1 cellular context compared by ENCODE assay signal in the genomic region with DNA sequence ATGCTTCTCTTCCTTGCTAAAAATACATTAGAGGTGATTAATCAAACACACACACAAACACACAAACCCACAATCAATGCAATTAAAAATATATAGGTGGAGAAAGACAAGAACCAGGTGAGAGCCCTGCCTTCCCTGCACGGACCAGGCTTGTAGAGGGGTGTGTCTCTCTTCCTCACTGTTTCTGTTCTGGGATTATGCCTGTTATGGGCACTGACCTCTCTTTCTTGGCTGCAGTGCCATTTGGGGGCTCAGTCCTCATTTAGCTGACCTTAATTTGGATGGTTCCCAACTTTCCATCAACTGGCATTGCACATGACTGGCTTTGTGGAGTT.
A peak's percentile ranks its signal among the peaks of the same experiment; 100 is the strongest.
TF ChIP-seq lines count a peak whose summit lies in the region.

No MANE protein-coding gene starts in this region.

TF ChIP-seq in HepG2, 621 proteins besides CTCF, POLR2A, EP300 and RAD21 (continued from another document and continues in another):
- TF ChIP-seq, protein P1, sequence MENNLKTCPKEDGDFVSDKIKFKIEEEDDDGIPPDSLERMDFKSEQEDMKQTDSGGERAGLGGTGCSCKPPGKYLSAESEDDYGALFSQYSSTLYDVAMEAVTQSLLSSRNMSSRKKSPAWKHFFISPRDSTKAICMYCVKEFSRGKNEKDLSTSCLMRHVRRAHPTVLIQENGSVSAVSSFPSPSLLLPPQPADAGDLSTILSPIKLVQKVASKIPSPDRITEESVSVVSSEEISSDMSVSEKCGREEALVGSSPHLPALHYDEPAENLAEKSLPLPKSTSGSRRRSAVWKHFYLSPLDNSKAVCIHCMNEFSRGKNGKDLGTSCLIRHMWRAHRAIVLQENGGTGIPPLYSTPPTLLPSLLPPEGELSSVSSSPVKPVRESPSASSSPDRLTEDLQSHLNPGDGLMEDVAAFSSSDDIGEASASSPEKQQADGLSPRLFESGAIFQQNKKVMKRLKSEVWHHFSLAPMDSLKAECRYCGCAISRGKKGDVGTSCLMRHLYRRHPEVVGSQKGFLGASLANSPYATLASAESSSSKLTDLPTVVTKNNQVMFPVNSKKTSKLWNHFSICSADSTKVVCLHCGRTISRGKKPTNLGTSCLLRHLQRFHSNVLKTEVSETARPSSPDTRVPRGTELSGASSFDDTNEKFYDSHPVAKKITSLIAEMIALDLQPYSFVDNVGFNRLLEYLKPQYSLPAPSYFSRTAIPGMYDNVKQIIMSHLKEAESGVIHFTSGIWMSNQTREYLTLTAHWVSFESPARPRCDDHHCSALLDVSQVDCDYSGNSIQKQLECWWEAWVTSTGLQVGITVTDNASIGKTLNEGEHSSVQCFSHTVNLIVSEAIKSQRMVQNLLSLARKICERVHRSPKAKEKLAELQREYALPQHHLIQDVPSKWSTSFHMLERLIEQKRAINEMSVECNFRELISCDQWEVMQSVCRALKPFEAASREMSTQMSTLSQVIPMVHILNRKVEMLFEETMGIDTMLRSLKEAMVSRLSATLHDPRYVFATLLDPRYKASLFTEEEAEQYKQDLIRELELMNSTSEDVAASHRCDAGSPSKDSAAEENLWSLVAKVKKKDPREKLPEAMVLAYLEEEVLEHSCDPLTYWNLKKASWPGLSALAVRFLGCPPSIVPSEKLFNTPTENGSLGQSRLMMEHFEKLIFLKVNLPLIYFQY (CRISPR knock-in tag; IDR thresholded peaks at IDR 0.05; ENCODE audit: borderline replicate concordance) = no peak
- TF ChIP-seq ZSCAN30 (CRISPR knock-in tag; IDR thresholded peaks at IDR 0.05) (no peak), ZNF205 (CRISPR knock-in tag; IDR thresholded peaks at IDR 0.05) (no peak), ZSCAN31 (CRISPR knock-in tag; IDR thresholded peaks at IDR 0.05; ENCODE audit: low read depth) (no peak), ZFP36L1 (CRISPR knock-in tag; IDR thresholded peaks at IDR 0.05) (no peak), ZNF839 (CRISPR knock-in tag; IDR thresholded peaks at IDR 0.05; ENCODE audit: borderline replicate concordance) (no peak), WIZ (CRISPR knock-in tag; IDR thresholded peaks at IDR 0.05) (no peak), ZNF260 (CRISPR knock-in tag; IDR thresholded peaks at IDR 0.05; ENCODE audit: borderline replicate concordance, low read depth) (no peak), NPAS2 (CRISPR knock-in tag; IDR thresholded peaks at IDR 0.05; ENCODE audit: borderline replicate concordance) (no peak), PAWR (CRISPR knock-in tag; IDR thresholded peaks at IDR 0.05; ENCODE audit: borderline replicate concordance) (no peak), MEIS1 (CRISPR knock-in tag; IDR thresholded peaks at IDR 0.05; ENCODE audit: borderline replicate concordance) (no peak), ZNF570 (CRISPR knock-in tag; IDR thresholded peaks at IDR 0.05; ENCODE audit: borderline replicate concordance) (no peak), HDAC6 (IDR thresholded peaks at IDR 0.05; ENCODE audit: low read depth, low read length) (no peak), ZNF644 (CRISPR knock-in tag; IDR thresholded peaks at IDR 0.05; ENCODE audit: low read depth) (0 out of 2 replicates have a peak, but pooled peaks have one; percentile 1), PHF20 (CRISPR knock-in tag; IDR thresholded peaks at IDR 0.05) (no peak), SOX13 (IDR thresholded peaks at IDR 0.05) (no peak), SOX13 (CRISPR knock-in tag; conservative IDR thresholded peaks at IDR 0.05 in 1 of 2, IDR thresholded peaks at IDR 0.05 in 1 of 2) (no peak), ZNF292 (CRISPR knock-in tag; IDR thresholded peaks at IDR 0.05; ENCODE audit: borderline replicate concordance, low read depth) (peak; percentile 1; the same call in 1 of the 2 replicates), ZNF879 (CRISPR knock-in tag; IDR thresholded peaks at IDR 0.05) (no peak), NFRKB (IDR thresholded peaks at IDR 0.05) (no peak), POGZ (CRISPR knock-in tag; IDR thresholded peaks at IDR 0.05) (no peak), HNF4G (IDR thresholded peaks at IDR 0.05; ENCODE audit: borderline replicate concordance, low read depth, low read length) (no peak), HNF4G (CRISPR knock-in tag; IDR thresholded peaks at IDR 0.05; ENCODE audit: borderline replicate concordance, low read depth) (peak; percentile 5; the same call in 1 of the 2 replicates), ZNF501 (CRISPR knock-in tag; IDR thresholded peaks at IDR 0.05) (no peak)
- TF ChIP-seq, protein P2, sequence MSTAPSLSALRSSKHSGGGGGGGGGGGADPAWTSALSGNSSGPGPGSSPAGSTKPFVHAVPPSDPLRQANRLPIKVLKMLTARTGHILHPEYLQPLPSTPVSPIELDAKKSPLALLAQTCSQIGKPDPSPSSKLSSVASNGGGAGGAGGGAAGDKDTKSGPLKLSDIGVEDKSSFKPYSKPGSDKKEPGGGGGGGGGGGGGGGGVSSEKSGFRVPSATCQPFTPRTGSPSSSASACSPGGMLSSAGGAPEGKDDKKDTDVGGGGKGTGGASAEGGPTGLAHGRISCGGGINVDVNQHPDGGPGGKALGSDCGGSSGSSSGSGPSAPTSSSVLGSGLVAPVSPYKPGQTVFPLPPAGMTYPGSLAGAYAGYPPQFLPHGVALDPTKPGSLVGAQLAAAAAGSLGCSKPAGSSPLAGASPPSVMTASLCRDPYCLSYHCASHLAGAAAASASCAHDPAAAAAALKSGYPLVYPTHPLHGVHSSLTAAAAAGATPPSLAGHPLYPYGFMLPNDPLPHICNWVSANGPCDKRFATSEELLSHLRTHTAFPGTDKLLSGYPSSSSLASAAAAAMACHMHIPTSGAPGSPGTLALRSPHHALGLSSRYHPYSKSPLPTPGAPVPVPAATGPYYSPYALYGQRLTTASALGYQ (CRISPR knock-in tag; IDR thresholded peaks at IDR 0.05) = no peak
- TF ChIP-seq, protein P3, sequence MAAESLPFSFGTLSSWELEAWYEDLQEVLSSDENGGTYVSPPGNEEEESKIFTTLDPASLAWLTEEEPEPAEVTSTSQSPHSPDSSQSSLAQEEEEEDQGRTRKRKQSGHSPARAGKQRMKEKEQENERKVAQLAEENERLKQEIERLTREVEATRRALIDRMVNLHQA (CRISPR knock-in tag; IDR thresholded peaks at IDR 0.05) = peak; percentile 65; the same call in 1 of the 2 replicates
- TF ChIP-seq, protein P4, sequence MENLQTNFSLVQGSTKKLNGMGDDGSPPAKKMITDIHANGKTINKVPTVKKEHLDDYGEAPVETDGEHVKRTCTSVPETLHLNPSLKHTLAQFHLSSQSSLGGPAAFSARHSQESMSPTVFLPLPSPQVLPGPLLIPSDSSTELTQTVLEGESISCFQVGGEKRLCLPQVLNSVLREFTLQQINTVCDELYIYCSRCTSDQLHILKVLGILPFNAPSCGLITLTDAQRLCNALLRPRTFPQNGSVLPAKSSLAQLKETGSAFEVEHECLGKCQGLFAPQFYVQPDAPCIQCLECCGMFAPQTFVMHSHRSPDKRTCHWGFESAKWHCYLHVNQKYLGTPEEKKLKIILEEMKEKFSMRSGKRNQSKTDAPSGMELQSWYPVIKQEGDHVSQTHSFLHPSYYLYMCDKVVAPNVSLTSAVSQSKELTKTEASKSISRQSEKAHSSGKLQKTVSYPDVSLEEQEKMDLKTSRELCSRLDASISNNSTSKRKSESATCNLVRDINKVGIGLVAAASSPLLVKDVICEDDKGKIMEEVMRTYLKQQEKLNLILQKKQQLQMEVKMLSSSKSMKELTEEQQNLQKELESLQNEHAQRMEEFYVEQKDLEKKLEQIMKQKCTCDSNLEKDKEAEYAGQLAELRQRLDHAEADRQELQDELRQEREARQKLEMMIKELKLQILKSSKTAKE (CRISPR knock-in tag; IDR thresholded peaks at IDR 0.05; ENCODE audit: borderline replicate concordance) = no peak
- TF ChIP-seq, protein P5, sequence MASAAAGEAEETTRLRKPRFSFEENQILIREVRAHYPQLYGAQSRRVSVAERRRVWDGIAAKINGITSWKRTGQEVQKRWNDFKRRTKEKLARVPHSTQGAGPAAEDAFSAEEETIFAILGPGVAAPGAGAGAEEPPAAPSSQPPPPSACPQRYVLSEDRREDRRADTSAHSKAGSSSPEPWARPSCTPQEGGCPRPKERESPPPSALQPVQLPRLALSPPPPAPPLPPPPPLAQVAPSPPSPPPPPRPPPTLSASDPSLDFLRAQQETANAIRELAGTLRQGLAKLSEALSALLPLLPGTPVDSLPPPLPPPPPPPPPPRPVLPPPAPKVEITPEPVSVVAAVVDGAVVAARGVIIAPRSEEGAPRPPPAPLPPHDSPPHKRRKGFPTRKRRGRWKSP (CRISPR knock-in tag; IDR thresholded peaks at IDR 0.05) = 0 out of 2 replicates have a peak, but pooled peaks have one; percentile 17
- TF ChIP-seq, protein P6, sequence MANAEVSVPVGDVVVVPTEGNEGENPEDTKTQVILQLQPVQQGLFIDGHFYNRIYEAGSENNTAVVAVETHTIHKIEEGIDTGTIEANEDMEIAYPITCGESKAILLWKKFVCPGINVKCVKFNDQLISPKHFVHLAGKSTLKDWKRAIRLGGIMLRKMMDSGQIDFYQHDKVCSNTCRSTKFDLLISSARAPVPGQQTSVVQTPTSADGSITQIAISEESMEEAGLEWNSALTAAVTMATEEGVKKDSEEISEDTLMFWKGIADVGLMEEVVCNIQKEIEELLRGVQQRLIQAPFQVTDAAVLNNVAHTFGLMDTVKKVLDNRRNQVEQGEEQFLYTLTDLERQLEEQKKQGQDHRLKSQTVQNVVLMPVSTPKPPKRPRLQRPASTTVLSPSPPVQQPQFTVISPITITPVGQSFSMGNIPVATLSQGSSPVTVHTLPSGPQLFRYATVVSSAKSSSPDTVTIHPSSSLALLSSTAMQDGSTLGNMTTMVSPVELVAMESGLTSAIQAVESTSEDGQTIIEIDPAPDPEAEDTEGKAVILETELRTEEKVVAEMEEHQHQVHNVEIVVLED (CRISPR knock-in tag; IDR thresholded peaks at IDR 0.05; ENCODE audit: borderline replicate concordance) = no peak
- TF ChIP-seq, protein P7, sequence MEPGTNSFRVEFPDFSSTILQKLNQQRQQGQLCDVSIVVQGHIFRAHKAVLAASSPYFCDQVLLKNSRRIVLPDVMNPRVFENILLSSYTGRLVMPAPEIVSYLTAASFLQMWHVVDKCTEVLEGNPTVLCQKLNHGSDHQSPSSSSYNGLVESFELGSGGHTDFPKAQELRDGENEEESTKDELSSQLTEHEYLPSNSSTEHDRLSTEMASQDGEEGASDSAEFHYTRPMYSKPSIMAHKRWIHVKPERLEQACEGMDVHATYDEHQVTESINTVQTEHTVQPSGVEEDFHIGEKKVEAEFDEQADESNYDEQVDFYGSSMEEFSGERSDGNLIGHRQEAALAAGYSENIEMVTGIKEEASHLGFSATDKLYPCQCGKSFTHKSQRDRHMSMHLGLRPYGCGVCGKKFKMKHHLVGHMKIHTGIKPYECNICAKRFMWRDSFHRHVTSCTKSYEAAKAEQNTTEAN (CRISPR knock-in tag; conservative IDR thresholded peaks at IDR 0.05) = no peak
- TF ChIP-seq, protein P8, sequence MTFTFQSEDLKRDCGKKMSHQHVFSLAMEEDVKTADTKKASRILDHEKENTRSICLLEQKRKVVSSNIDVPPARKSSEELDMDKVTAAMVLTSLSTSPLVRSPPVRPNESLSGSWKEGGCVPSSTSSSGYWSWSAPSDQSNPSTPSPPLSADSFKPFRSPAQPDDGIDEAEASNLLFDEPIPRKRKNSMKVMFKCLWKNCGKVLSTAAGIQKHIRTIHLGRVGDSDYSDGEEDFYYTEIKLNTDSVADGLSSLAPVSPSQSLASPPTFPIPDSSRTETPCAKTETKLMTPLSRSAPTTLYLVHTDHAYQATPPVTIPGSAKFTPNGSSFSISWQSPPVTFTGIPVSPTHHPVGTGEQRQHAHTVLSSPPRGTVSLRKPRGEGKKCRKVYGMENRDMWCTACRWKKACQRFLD (CRISPR knock-in tag; IDR thresholded peaks at IDR 0.05; ENCODE audit: borderline replicate concordance) = no peak
- TF ChIP-seq, protein P9, sequence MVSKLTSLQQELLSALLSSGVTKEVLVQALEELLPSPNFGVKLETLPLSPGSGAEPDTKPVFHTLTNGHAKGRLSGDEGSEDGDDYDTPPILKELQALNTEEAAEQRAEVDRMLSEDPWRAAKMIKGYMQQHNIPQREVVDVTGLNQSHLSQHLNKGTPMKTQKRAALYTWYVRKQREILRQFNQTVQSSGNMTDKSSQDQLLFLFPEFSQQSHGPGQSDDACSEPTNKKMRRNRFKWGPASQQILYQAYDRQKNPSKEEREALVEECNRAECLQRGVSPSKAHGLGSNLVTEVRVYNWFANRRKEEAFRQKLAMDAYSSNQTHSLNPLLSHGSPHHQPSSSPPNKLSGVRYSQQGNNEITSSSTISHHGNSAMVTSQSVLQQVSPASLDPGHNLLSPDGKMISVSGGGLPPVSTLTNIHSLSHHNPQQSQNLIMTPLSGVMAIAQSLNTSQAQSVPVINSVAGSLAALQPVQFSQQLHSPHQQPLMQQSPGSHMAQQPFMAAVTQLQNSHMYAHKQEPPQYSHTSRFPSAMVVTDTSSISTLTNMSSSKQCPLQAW (CRISPR knock-in tag; IDR thresholded peaks at IDR 0.05) = no peak
- TF ChIP-seq, protein P10, sequence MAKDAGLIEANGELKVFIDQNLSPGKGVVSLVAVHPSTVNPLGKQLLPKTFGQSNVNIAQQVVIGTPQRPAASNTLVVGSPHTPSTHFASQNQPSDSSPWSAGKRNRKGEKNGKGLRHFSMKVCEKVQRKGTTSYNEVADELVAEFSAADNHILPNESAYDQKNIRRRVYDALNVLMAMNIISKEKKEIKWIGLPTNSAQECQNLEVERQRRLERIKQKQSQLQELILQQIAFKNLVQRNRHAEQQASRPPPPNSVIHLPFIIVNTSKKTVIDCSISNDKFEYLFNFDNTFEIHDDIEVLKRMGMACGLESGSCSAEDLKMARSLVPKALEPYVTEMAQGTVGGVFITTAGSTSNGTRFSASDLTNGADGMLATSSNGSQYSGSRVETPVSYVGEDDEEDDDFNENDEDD (CRISPR knock-in tag; IDR thresholded peaks at IDR 0.05; ENCODE audit: borderline replicate concordance) = no peak
- TF ChIP-seq, protein P11, sequence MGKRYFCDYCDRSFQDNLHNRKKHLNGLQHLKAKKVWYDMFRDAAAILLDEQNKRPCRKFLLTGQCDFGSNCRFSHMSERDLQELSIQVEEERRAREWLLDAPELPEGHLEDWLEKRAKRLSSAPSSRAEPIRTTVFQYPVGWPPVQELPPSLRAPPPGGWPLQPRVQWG (CRISPR knock-in tag; IDR thresholded peaks at IDR 0.05; ENCODE audit: borderline replicate concordance, low read depth) = no peak
- TF ChIP-seq, protein P12, sequence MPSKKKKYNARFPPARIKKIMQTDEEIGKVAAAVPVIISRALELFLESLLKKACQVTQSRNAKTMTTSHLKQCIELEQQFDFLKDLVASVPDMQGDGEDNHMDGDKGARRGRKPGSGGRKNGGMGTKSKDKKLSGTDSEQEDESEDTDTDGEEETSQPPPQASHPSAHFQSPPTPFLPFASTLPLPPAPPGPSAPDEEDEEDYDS (CRISPR knock-in tag; IDR thresholded peaks at IDR 0.05) = no peak
- TF ChIP-seq, protein P13, sequence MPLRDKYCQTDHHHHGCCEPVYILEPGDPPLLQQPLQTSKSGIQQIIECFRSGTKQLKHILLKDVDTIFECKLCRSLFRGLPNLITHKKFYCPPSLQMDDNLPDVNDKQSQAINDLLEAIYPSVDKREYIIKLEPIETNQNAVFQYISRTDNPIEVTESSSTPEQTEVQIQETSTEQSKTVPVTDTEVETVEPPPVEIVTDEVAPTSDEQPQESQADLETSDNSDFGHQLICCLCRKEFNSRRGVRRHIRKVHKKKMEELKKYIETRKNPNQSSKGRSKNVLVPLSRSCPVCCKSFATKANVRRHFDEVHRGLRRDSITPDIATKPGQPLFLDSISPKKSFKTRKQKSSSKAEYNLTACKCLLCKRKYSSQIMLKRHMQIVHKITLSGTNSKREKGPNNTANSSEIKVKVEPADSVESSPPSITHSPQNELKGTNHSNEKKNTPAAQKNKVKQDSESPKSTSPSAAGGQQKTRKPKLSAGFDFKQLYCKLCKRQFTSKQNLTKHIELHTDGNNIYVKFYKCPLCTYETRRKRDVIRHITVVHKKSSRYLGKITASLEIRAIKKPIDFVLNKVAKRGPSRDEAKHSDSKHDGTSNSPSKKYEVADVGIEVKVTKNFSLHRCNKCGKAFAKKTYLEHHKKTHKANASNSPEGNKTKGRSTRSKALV (CRISPR knock-in tag; IDR thresholded peaks at IDR 0.05) = no peak
